8 cellular contexts compared by ENCODE assay signal in the genomic region with DNA sequence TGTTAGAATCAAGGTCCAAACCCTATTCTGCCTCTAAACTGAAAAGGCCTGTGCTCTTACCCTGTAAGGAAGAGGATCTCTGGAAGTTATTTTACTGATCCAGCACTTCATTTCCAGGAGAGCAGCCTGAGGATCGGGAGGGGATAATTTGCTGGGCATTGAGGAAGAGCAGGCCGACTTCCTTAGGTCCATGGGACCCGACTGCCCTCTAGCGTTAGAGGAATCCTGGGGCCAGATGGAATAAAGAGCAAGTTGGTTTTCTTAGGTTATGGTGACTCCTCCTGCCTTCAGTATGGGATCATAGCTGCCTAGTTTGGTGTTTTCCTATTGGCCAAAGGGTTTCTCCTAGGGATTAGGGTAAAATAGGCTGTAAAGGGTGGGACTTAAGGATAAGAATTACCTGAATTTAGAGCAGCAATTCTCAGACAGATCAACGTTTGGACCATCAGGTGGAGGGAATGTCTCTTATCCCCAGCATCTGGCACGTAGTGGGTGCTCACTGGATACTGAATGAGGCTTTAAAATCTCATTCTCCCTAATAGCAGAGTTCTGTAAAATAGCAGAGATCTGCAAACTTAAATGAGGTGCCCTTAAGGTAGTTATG. TPM values are rescaled to one million over a fixed set of nuclear protein-coding genes. Genes with fewer than 3 reads are reported as not detected.
DNase-seq lines count a peak whose midpoint lies in the region; ATAC-seq, FAIRE-seq and TF ChIP-seq lines count a peak whose summit lies in the region.

No MANE protein-coding gene starts in this region.

- ATAC-seq in HG02798 (IDR thresholded peaks at IDR 0.05; ENCODE audit: poor library complexity, unreplicated experiment) (peak; percentile 58), HepG2 (peak; percentile 88), GM18873 (IDR thresholded peaks at IDR 0.05; ENCODE audit: low FRiP score, unreplicated experiment) (no peak)

- H3K79me2 ChIP-seq in HepG2 (ENCODE audit: insufficient read depth, low read length): no peaks in the 10 kb centered on the region

- peaks cover 48% of the 10 kb centered on the region for H3K4me1 ChIP-seq in HepG2 (ENCODE audit: insufficient read depth, low read length)

- peaks cover 6% of the 10 kb centered on the region in 2 experiments; a peak in 4 of 5 replicates for H3K36me3 ChIP-seq in HepG2 (replicated peaks in 1 of 2; ENCODE audit: control insufficient read depth in 1 of 2, insufficient read depth in 2 of 2, low read length in 2 of 2)

- CTCF ChIA-PET in HepG2 (lab: Yijun Ruan, JAX; ENCODE audit: low intra/inter-chr PET ratio, low total read pairs): interaction anchor here (1.5 to 4.0 kb wide), 4 partner anchors 134 to 227 kb away, joined by 7 to 96 read pairs (median 14); no protein-coding TSS in a partner anchor

- in situ Hi-C loops in HepG2 (cut with HindIII; ENCODE audit: extremely low pct_ligation_motif_present, low pct_unique_long_range_greater_than_20kb): loop anchor here (5.0 to 25.0 kb wide), 3 partner anchors 169 to 464 kb away; no protein-coding TSS in a partner anchor

- H3K9me3 ChIP-seq in HepG2 (ENCODE audit: low read length): no peaks in the 10 kb centered on the region

- no peak for TF ChIP-seq POLR2A in HepG2 (IDR thresholded peaks at IDR 0.05; ENCODE audit: insufficient read depth in 1 of 2, low read depth in 2 of 2, low read length in 2 of 2)

- peak; percentile 96 for TF ChIP-seq RAD21 in HepG2 (CRISPR knock-in tag; IDR thresholded peaks at IDR 0.05)

- POLR2A ChIA-PET in HepG2 (lab: Yijun Ruan, JAX): no interaction called here

- H3K4me2 ChIP-seq in HepG2 (ENCODE audit: low read depth, low read length): peak overlapping the region; percentile 63

- BruUV-seq in HepG2 (replicated peaks; lab: Mats Ljungman, UMichigan): no TSS peak

- H2AFZ ChIP-seq in HepG2 (ENCODE audit: low read length): no peak overlapping the region

- TF ChIP-seq EP300 in HepG2 (IDR thresholded peaks at IDR 0.05; ENCODE audit: low read depth in 2 of 2, low read length in 2 of 2) (no peak), HepG2 (CRISPR knock-in tag; IDR thresholded peaks at IDR 0.05; ENCODE audit: borderline replicate concordance) (no peak)

- no peak overlapping the region for H3K27ac ChIP-seq in HepG2 (ENCODE audit: extremely low read length, insufficient read depth, low read length)

- TF ChIP-seq CTCF in HepG2 (CRISPR knock-in tag; IDR thresholded peaks at IDR 0.05): peak; percentile 97

- WGBS in HepG2 (ENCODE audit: low lambda C conversion rate): 27% methylated on average over 5 of the region's 6 CpGs

- H3K9ac ChIP-seq in HepG2 (ENCODE audit: insufficient read depth, low read depth, low read length): no peak overlapping the region

- intact Hi-C loops in HepG2 (cut with micrococcal nuclease; ENCODE audit: unreplicated experiment): loop anchor here (1.0 to 10.0 kb wide), 6 partner anchors 39 to 466 kb away; a partner anchor contains a TSS

- FAIRE-seq in HepG2 (lab: Jason Lieb, UNC): peak; percentile 98

- H3K4me3 ChIP-seq in HepG2 (replicated peaks in 1 of 3; ENCODE audit: insufficient read depth in 1 of 3, low read depth in 2 of 3, low read length in 3 of 3): no peak overlapping the region

- no peaks in the 10 kb centered on the region for H4K20me1 ChIP-seq in HepG2 (ENCODE audit: insufficient read depth, low read length)

- DNase-seq in DMS114 treated with DMSO at 0.1 percent for 48 hours (lab: John Stamatoyannopoulos, UW; ENCODE audit: unreplicated experiment) (peak; percentile 89), NCI-H345 treated with DMSO at 0.1 percent for 48 hours (lab: John Stamatoyannopoulos, UW; ENCODE audit: unreplicated experiment) (peak; percentile 74), dermis microvascular lymphatic vessel endothelial cell (ENCODE audit: low read depth in 2 of 2) (peak; percentile 75 to 88), HepG2 (ENCODE audit: low spot score) (peak; percentile 84)
- DNase-seq in activated CD4-positive, CD25-positive, alpha-beta regulatory T cell treated with anti-CD3 and anti-CD28 coated beads, Interleukin-2, amount 50 U/mL, for 72 hours: peak; percentile 49
- DNase-seq in stimulated activated CD4-positive, alpha-beta T cell treated with anti-CD3 and anti-CD28 coated beads, Interleukin-2, amount 100 ng/mL, for 48 hours: peak; percentile 46 to 47

- H3K27me3 ChIP-seq in HepG2 (ENCODE audit: control insufficient read depth in 1 of 2, insufficient read depth in 2 of 2, low read length in 2 of 2): no peaks in the 10 kb centered on the region; a peak in 1 of 5 replicates

TF ChIP-seq in HepG2, 621 proteins besides CTCF, POLR2A, EP300 and RAD21 (continues in another document):
- TF ChIP-seq, protein P1, sequence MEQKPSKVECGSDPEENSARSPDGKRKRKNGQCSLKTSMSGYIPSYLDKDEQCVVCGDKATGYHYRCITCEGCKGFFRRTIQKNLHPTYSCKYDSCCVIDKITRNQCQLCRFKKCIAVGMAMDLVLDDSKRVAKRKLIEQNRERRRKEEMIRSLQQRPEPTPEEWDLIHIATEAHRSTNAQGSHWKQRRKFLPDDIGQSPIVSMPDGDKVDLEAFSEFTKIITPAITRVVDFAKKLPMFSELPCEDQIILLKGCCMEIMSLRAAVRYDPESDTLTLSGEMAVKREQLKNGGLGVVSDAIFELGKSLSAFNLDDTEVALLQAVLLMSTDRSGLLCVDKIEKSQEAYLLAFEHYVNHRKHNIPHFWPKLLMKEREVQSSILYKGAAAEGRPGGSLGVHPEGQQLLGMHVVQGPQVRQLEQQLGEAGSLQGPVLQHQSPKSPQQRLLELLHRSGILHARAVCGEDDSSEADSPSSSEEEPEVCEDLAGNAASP (CRISPR knock-in tag; IDR thresholded peaks at IDR 0.05; ENCODE audit: borderline replicate concordance): peak; percentile 63; the same call in 1 of the 2 replicates
- no peak for TF ChIP-seq FOXM1 (CRISPR knock-in tag; IDR thresholded peaks at IDR 0.05)
- TF ChIP-seq YEATS2 (CRISPR knock-in tag; IDR thresholded peaks at IDR 0.05; ENCODE audit: borderline replicate concordance): peak; percentile 52; the same call in 1 of the 2 replicates
- TF ChIP-seq MEF2D (CRISPR knock-in tag; IDR thresholded peaks at IDR 0.05): no peak
- TF ChIP-seq MED8 (CRISPR knock-in tag; IDR thresholded peaks at IDR 0.05; ENCODE audit: insufficient replicate concordance): no peak
- TF ChIP-seq SRSF9 (IDR thresholded peaks at IDR 0.05; ENCODE audit: borderline replicate concordance, insufficient read depth, low read depth, low read length, poor library complexity, severe bottlenecking): no peak

RNA-seq across cellular contexts. Expression of a gene that starts 40.0 kb away (rescaled TPM):
- total RNA-seq in dermis microvascular lymphatic vessel endothelial cell (0.77 and 2.4 TPM in 2 replicates), HepG2 (2016; rRNA removed; fragmentation: Illumina TruSeq; extraction: Trizol) (16.8 and 21.0 TPM in 2 replicates)
- total RNA-seq in HepG2 (2016; cell fraction: cytosol; rRNA removed; fragmentation: Illumina TruSeq; extraction: Trizol; ENCODE audit: low read depth): 6.9 and 8.4 TPM in 2 replicates
- 16.7 and 20.1 TPM in 2 replicates for total RNA-seq in HepG2 (2016; cell fraction: insoluble cytoplasmic fraction; rRNA removed; fragmentation: Illumina TruSeq; extraction: Trizol)
- 6.8 and 7.4 TPM in 2 replicates for total RNA-seq in HepG2 (2016; cell fraction: membrane; rRNA removed; fragmentation: Illumina TruSeq; extraction: Trizol)
- 22.7 and 24.8 TPM in 2 replicates for total RNA-seq in HepG2 (2016; cell fraction: nucleus; rRNA removed; fragmentation: Illumina TruSeq; extraction: Trizol)
- polyA plus RNA-seq in HepG2 (2011; rRNA removed): 30.1 and 39.8 TPM in 2 replicates
- 21.6 and 22.7 TPM in 2 replicates for polyA plus RNA-seq in HepG2 (2011; cell fraction: cytosol; rRNA removed)
- 39.9 and 56.8 TPM in 2 replicates for polyA plus RNA-seq in HepG2 (2011; cell fraction: nucleus; rRNA removed)
- polyA plus RNA-seq in HepG2 (2012): 22.1 and 55.4 TPM in 2 replicates
- 0.37 and 0.66 TPM in 2 replicates for polyA plus RNA-seq in HepG2 (2016; cell fraction: cytosol; fragmentation: Illumina TruSeq; extraction: Trizol; ENCODE audit: low read depth)
- polyA plus RNA-seq in HepG2 (2016; cell fraction: insoluble cytoplasmic fraction; fragmentation: Illumina TruSeq; extraction: Trizol; ENCODE audit: low read depth): 18.0 and 20.6 TPM in 2 replicates
- polyA plus RNA-seq in HepG2 (2016; cell fraction: membrane; fragmentation: Illumina TruSeq; extraction: Trizol; ENCODE audit: low read depth): 1.4 and 1.9 TPM in 2 replicates
- 24.7 and 25.1 TPM in 2 replicates for polyA plus RNA-seq in HepG2 (2016; cell fraction: nucleus; fragmentation: Illumina TruSeq; extraction: Trizol; ENCODE audit: insufficient read depth, low read depth)
- 2.7 and 66.2 TPM in 2 replicates for polyA minus RNA-seq in HepG2 (2011; rRNA and poly(A)+ RNA removed; ENCODE audit: low replicate concordance)
- 28.0 and 29.9 TPM in 2 replicates for polyA minus RNA-seq in HepG2 (2011; cell fraction: cytosol; rRNA and poly(A)+ RNA removed)
- polyA minus RNA-seq in HepG2 (2011; cell fraction: nucleus; rRNA and poly(A)+ RNA removed): 81.3 and 96.8 TPM in 2 replicates

RNA-seq across cellular contexts. Expression of a gene that starts 55.3 kb away (rescaled TPM):
- total RNA-seq in dermis microvascular lymphatic vessel endothelial cell: 70.2 and 75.9 TPM in 2 replicates
- total RNA-seq in HepG2 (2016; rRNA removed; fragmentation: Illumina TruSeq; extraction: Trizol): 98.4 and 263 TPM in 2 replicates
- total RNA-seq in HepG2 (2016; cell fraction: cytosol; rRNA removed; fragmentation: Illumina TruSeq; extraction: Trizol; ENCODE audit: low read depth): 20.5 and 24.5 TPM in 2 replicates
- total RNA-seq in HepG2 (2016; cell fraction: insoluble cytoplasmic fraction; rRNA removed; fragmentation: Illumina TruSeq; extraction: Trizol): 83.4 and 264 TPM in 2 replicates
- total RNA-seq in HepG2 (2016; cell fraction: membrane; rRNA removed; fragmentation: Illumina TruSeq; extraction: Trizol): 60.1 and 67.9 TPM in 2 replicates
- 196 and 225 TPM in 2 replicates for total RNA-seq in HepG2 (2016; cell fraction: nucleus; rRNA removed; fragmentation: Illumina TruSeq; extraction: Trizol)
- 123 and 180 TPM in 2 replicates for polyA plus RNA-seq in HepG2 (2011; rRNA removed)
- polyA plus RNA-seq in HepG2 (2011; cell fraction: cytosol; rRNA removed): 120 and 133 TPM in 2 replicates
- 113 and 161 TPM in 2 replicates for polyA plus RNA-seq in HepG2 (2011; cell fraction: nucleus; rRNA removed)
- polyA plus RNA-seq in HepG2 (2012): 117 and 149 TPM in 2 replicates
- 15.9 and 16.2 TPM in 2 replicates for polyA plus RNA-seq in HepG2 (2016; cell fraction: cytosol; fragmentation: Illumina TruSeq; extraction: Trizol; ENCODE audit: low read depth)
- polyA plus RNA-seq in HepG2 (2016; cell fraction: insoluble cytoplasmic fraction; fragmentation: Illumina TruSeq; extraction: Trizol; ENCODE audit: low read depth): 74.3 and 86.8 TPM in 2 replicates
- 36.1 and 41.4 TPM in 2 replicates for polyA plus RNA-seq in HepG2 (2016; cell fraction: membrane; fragmentation: Illumina TruSeq; extraction: Trizol; ENCODE audit: low read depth)
- 186 and 203 TPM in 2 replicates for polyA plus RNA-seq in HepG2 (2016; cell fraction: nucleus; fragmentation: Illumina TruSeq; extraction: Trizol; ENCODE audit: insufficient read depth, low read depth)
- 217 and 608 TPM in 2 replicates for polyA minus RNA-seq in HepG2 (2011; rRNA and poly(A)+ RNA removed; ENCODE audit: low replicate concordance)
- polyA minus RNA-seq in HepG2 (2011; cell fraction: cytosol; rRNA and poly(A)+ RNA removed): 136 and 168 TPM in 2 replicates
- 114 and 141 TPM in 2 replicates for polyA minus RNA-seq in HepG2 (2011; cell fraction: nucleus; rRNA and poly(A)+ RNA removed)
